In the genomic region with DNA sequence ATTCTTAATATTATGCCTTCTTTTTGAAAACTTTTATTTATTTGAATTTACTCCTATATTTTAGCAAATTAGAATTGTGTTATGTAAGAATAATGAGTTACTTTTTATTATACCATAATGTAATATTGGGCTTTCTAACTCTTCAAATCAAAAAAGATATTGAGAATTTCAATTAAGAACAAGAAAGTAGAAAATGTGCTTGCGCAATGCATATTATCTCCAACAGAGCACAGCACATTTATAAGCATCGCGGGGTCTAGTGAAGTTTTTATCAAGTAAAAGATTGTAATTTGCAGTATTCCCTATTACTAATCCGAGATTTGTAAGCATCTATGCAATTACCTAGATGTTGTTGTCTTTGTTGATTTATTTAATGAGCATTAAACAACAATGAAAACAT, we compare ENCODE assay signal across 32 cellular contexts.
"Had no signal": no experiment of that assay in that cellular context is flagged by ENCODE, and none has a peak within 500 bp of the region (broad histone marks: within the 10 kb centered on the region; RNA-seq: fewer than 3 reads in every experiment).

No MANE protein-coding gene starts in this region.

- H3K27me3 ChIP-seq: adrenal gland, body of pancreas, brain microvascular endothelial cell, breast epithelium had no signal

- H3K9me3 ChIP-seq: adrenal gland, body of pancreas, breast epithelium had no signal

- DNase-seq: activated B cell treated with CpG ODN at 0.5 μM for 24 hours; activated CD4-positive, alpha-beta memory T cell treated with anti-CD3 and anti-CD28 coated beads for 36 hours; activated CD4-positive, alpha-beta T cell treated with anti-CD3 and anti-CD28 coated beads for 4 hours; activated CD4-positive, alpha-beta T cell treated with anti-CD3 and anti-CD28 coated beads, Interleukin-2, amount 10 ng/mL, durations not matched to agents 24 days and 14 days; activated CD4-positive, alpha-beta T cell treated with anti-CD3 and anti-CD28 coated beads, Interleukin-2, amount 50 U/mL, for 1 hour; activated CD4-positive, alpha-beta T cell treated with anti-CD3 and anti-CD28 coated beads, Interleukin-2, amount 50 U/mL, for 4 hours; activated CD4-positive, CD25-positive, alpha-beta regulatory T cell treated with anti-CD3 and anti-CD28 coated beads, Interleukin-2, amount 50 U/mL, for 72 hours; activated CD8-positive, alpha-beta memory T cell treated with anti-CD3 and anti-CD28 coated beads, Interleukin-2, amount 50 U/mL, for 4 hours; activated CD8-positive, alpha-beta T cell treated with anti-CD3 and anti-CD28 coated beads for 36 hours; activated effector memory CD4-positive, alpha-beta T cell treated with anti-CD3 and anti-CD28 coated beads, Interleukin-2, amount 50 U/mL, for 16 hours; activated gamma-delta T cell treated with Interleukin-2 at 50 U/mL for 16 hours; activated naive CD4-positive, alpha-beta T cell; activated naive CD4-positive, alpha-beta T cell treated with anti-CD3 and anti-CD28 coated beads for 36 hours; activated naive CD4-positive, alpha-beta T cell treated with anti-CD3 and anti-CD28 coated beads, Interleukin-2, amount 50 U/mL, for 16 hours; activated naive CD8-positive, alpha-beta T cell treated with anti-CD3 and anti-CD28 coated beads for 36 hours; activated T-cell treated with anti-CD3 and anti-CD28 coated beads for 4 hours; activated T-cell treated with anti-CD3 and anti-CD28 coated beads, Interleukin-2, amount 50 U/mL, for 1 hour; activated T-cell treated with anti-CD3 and anti-CD28 coated beads, Interleukin-2, amount 50 U/mL, for 4 hours; activated T-cell treated with anti-CD3 and anti-CD28 coated beads, Interleukin-2, amount 50 U/mL, for 72 hours; adrenal gland; amniotic stem cell; aorta; body of pancreas; brain microvascular endothelial cell; central memory CD4-positive, alpha-beta T cell; T-helper 2 cell; T-helper 9 cell had no signal

- FAIRE-seq: astrocyte had no signal

- H3K27ac ChIP-seq: adrenal gland, body of pancreas, brain microvascular endothelial cell, breast epithelium, VCaP had no signal

- ATAC-seq: activated CD8-positive, alpha-beta T cell treated with anti-CD3 and anti-CD28 coated beads for 36 hours; activated naive CD4-positive, alpha-beta T cell treated with anti-CD3 and anti-CD28 coated beads, Interleukin-2, amount 50 U/mL, for 72 hours; activated T-cell treated with anti-CD3 and anti-CD28 coated beads, Interleukin-2, amount 50 U/mL, for 4 hours; activated T-cell treated with anti-CD3 and anti-CD28 coated beads, Interleukin-2, amount 50 U/mL, for 72 hours; activated T-helper 17 cell treated with anti-CD3 and anti-CD28 coated beads, Interleukin-2, amount 50 U/mL, for 72 hours; body of pancreas had no signal

- H3K4me3 ChIP-seq: adrenal gland, body of pancreas, breast epithelium had no signal

- H3K36me3 ChIP-seq: adrenal gland, brain microvascular endothelial cell, breast epithelium had no signal

- H3K4me1 ChIP-seq: adrenal gland, body of pancreas, breast epithelium had no signal
